Comparison of ENCODE assay signal across 8 cellular contexts in the genomic region with DNA sequence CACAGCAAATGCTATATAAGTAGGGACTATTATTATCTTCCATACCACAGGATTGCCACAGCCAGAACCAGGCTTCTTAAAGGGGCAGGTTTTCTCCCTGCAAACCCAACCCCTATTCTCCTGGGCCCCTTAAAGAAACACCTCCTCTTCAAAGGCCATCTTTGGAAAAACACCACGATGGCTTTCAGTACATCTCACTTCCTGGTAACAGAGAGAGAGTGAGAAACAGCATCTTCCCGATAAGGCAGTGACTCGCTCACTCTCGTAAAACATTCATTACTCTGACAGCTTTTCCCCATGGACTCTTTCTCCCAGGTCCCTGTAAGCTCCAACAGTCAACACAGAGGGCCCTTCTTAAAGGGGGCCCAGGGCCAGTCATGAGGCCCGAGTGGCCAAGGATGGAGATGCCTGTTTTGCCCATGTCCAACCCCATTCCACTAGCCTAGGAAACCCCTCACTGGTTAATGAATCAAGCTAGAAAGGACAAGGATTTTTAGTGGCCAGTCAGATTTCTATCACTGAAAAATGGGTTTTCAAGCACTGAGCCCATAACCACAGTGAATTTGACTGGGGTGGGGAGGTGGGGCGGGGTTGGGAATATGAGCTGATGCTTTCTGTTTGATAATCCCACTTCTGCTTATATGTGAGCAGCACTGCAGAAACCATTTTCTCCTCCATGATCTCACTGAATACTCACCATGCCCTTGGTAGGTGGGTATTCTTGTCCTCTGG. TPM values are rescaled to one million over a fixed set of nuclear protein-coding genes. Genes with fewer than 3 reads are reported as not detected.
A peak's percentile ranks its signal among the peaks of the same experiment; 100 is the strongest.
DNase-seq lines count a peak whose midpoint lies in the region; ATAC-seq, FAIRE-seq and TF ChIP-seq lines count a peak whose summit lies in the region.

No MANE protein-coding gene starts in this region.

- DNase-seq in A673 (ENCODE audit: low spot score): peak; percentile 61
- peak; percentile 71 for DNase-seq in HFFc6
- DNase-seq in mesothelial cell of epicardium (ENCODE audit: low spot score in 2 of 2, unreplicated experiment in 2 of 2): no peak
- DNase-seq in stimulated activated CD4-positive, alpha-beta T cell treated with anti-CD3 and anti-CD28 coated beads, Interleukin-4, amount 100 ng/mL, for 4 hours: no peak
- no peak for DNase-seq in kidney

- CTCF ChIA-PET in A673 (lab: Charles Lee): interaction anchor here (0.6 to 1.3 kb wide), 2 partner anchors 23 to 211 kb away, joined by 3 to 4 read pairs; no protein-coding TSS in a partner anchor

- intact Hi-C loops in A673 (cut with micrococcal nuclease; ENCODE audit: unreplicated experiment) (loop anchor here (10.0 kb wide), 2 partner anchors 340 to 600 kb away; no protein-coding TSS in a partner anchor), kidney (cut with DNase I) (no loop called here)

- H3K9ac ChIP-seq in kidney (ENCODE audit: low read length in 2 of 2): no peak overlapping the region

- H3K27me3 Mint-ChIP-seq in HFFc6 (ENCODE audit: insufficient read depth) (no peaks in the 10 kb centered on the region; the same call in 1 of the 2 replicates), mesothelial cell of epicardium (ENCODE audit: low read depth) (no peaks in the 10 kb centered on the region)

- H3K4me1 Mint-ChIP-seq in HFFc6 (ENCODE audit: low read depth) (peaks cover 81% of the 10 kb centered on the region), mesothelial cell of epicardium (peaks cover 31% of the 10 kb centered on the region)

- BruUV-seq in A673 (replicated peaks; lab: Mats Ljungman, UMichigan): no TSS peak

- no peaks in the 10 kb centered on the region for H3K9me3 Mint-ChIP-seq in HFFc6
- H3K9me3 Mint-ChIP-seq in mesothelial cell of epicardium: no peaks in the 10 kb centered on the region

- peak overlapping the region; percentile 99 for H3K27ac Mint-ChIP-seq in HFFc6
- peak overlapping the region; percentile 57 for H3K27ac Mint-ChIP-seq in mesothelial cell of epicardium

- FAIRE-seq in kidney (lab: Jason Lieb, UNC): no peak

- no peaks in the 10 kb centered on the region for H3K36me3 Mint-ChIP-seq in HFFc6 (ENCODE audit: low read depth)
- H3K36me3 Mint-ChIP-seq in mesothelial cell of epicardium: no peaks in the 10 kb centered on the region

- no peaks in the 10 kb centered on the region for H3K9me3 ChIP-seq in A673 (ENCODE audit: low read depth, low read length, poor library complexity, severe bottlenecking)
- H3K9me3 ChIP-seq in kidney (ENCODE audit: control insufficient read depth in 1 of 2, low read length in 2 of 2): no peaks in the 10 kb centered on the region

- no peaks in the 10 kb centered on the region for H3K36me3 ChIP-seq in A673 (ENCODE audit: insufficient read depth, low read length, poor library complexity, severe bottlenecking)
- H3K36me3 ChIP-seq in kidney (ENCODE audit: control insufficient read depth in 1 of 2, insufficient read depth in 2 of 2, low read length in 2 of 2): no peaks in the 10 kb centered on the region

- H3K27ac ChIP-seq in A673 (ENCODE audit: low read depth, low read length, poor library complexity, severe bottlenecking) (peak overlapping the region; percentile 52), angular gyrus (ENCODE audit: low read depth, low read length) (peak overlapping the region; percentile 46), kidney (ENCODE audit: low read depth in 2 of 2, low read length in 2 of 2) (no peak overlapping the region)

- POLR2A ChIA-PET in A673 (lab: Charles Lee; ENCODE audit: low non-redundant PET): interaction anchor here (0.6 kb wide), 1 partner anchor 31 kb away, joined by 5 read pairs; no protein-coding TSS in a partner anchor

- H3K4me1 ChIP-seq in A673 (ENCODE audit: insufficient read depth, low read length, poor library complexity, severe bottlenecking) (peaks cover 44% of the 10 kb centered on the region), kidney (ENCODE audit: control insufficient read depth in 1 of 2, insufficient read depth in 1 of 2, low read depth in 1 of 2, low read length in 2 of 2) (peaks cover 0 to 8% of the 10 kb centered on the region in 2 donors)

- H3K4me3 ChIP-seq in A673 (ENCODE audit: low read depth, low read length, poor library complexity, severe bottlenecking): no peak overlapping the region
- no peak overlapping the region for H3K4me3 ChIP-seq in kidney (ENCODE audit: low read length in 2 of 2)

- H3K4me3 Mint-ChIP-seq in HFFc6 (peak overlapping the region; percentile 72), mesothelial cell of epicardium (no peak overlapping the region)

- no peak for ATAC-seq in HG03196 (IDR thresholded peaks at IDR 0.05; ENCODE audit: unreplicated experiment)
- ATAC-seq in activated CD4-positive, CD25-positive, alpha-beta regulatory T cell treated with anti-CD3 and anti-CD28 coated beads, Interleukin-2, amount 50 U/mL, for 24 hours: no peak

- TF ChIP-seq CTCF in A673 (conservative IDR thresholded peaks at IDR 0.05; ENCODE audit: low read depth, low read length) (no peak), HFFc6 (IDR thresholded peaks at IDR 0.05) (no peak), mesothelial cell of epicardium (IDR thresholded peaks at IDR 0.05; ENCODE audit: unreplicated experiment) (no peak), kidney (IDR thresholded peaks at IDR 0.05; ENCODE audit: borderline replicate concordance, extremely low read depth, insufficient read depth) (no peak)

- no peaks in the 10 kb centered on the region for H3K27me3 ChIP-seq in A673 (replicated peaks; ENCODE audit: insufficient read depth, low read depth, low read length, poor library complexity)

RNA-seq across cellular contexts. Expression of a gene that starts 3.7 kb away (rescaled TPM):
- total RNA-seq in A673 (2021): 48.2 and 51.2 TPM in 2 replicates
- total RNA-seq in HFFc6 (2021; fragmentation: NEBNext Ultra II Directional; extraction: Animal tissue kit (Norgen Biotek cat#: 25700)): 10 to 100 TPM; 72.9 to 88.0 (median 78.4) TPM
- 88.8 to 95.9 TPM (median 95.4 TPM) in 3 replicates for total RNA-seq in mesothelial cell of epicardium
- total RNA-seq in kidney: 23.0 TPM
- 1.7 TPM for polyA plus RNA-seq in kidney (ENCODE audit: insufficient read depth, low read depth, low replicate concordance)

RNA-seq across cellular contexts. Expression of a gene that starts 28.3 kb away (rescaled TPM):
- 402 and 517 TPM in 2 replicates for total RNA-seq in A673 (2021)
- total RNA-seq in HFFc6 (2021; fragmentation: NEBNext Ultra II Directional; extraction: Animal tissue kit (Norgen Biotek cat#: 25700)): 100 to 1,000 TPM; 540 to 614 (median 577) TPM
- 10.4 to 11.4 TPM (median 10.7 TPM) in 3 replicates for total RNA-seq in mesothelial cell of epicardium
- 236 TPM for total RNA-seq in kidney
- polyA plus RNA-seq in kidney (ENCODE audit: insufficient read depth, low read depth, low replicate concordance): 211 TPM

Comparison
In these comparisons a context has a peak if more than half of its experiments do, and no peak if none do; other contexts are left out.
1. DNase-seq: peak in A673 (single experiment) and HFFc6 (single experiment); none in mesothelial cell of epicardium (0 of 2), stimulated activated CD4-positive, alpha-beta T cell treated with anti-CD3 and anti-CD28 coated beads, Interleukin-4, amount 100 ng/mL, for 4 hours (0 of 2) and kidney (single experiment).
2. H3K27ac ChIP-seq: peak in A673 (single experiment) and angular gyrus (single experiment); none in kidney (0 of 2).
3. RNA of a gene that starts 28.3 kb away (total RNA-seq): 540 to 614 TPM in HFFc6, 402 to 517 TPM in A673 and 236 TPM in kidney (single experiment); 10.4 to 11.4 TPM in mesothelial cell of epicardium; every median in the first group is over 10 times any median in the second.